Comparison of ENCODE assay signal across 8 cellular contexts in genomic region chr19:11339254-11340098, GRCh38. TPM values are rescaled to one million over a fixed set of nuclear protein-coding genes. Genes with fewer than 3 reads are reported as not detected.
DNase-seq lines count a peak whose midpoint lies in the region; ATAC-seq, FAIRE-seq and TF ChIP-seq lines count a peak whose summit lies in the region.

RAB3D (minus strand) TSS chr19:11339657; CDS start chr19:11337399, 2,258 bp downstream.

- no peaks in the 10 kb centered on the region for H3K9me2 ChIP-seq in Loucy (replicated peaks; ENCODE audit: low read depth, low read length)

- peaks cover 7% of the 10 kb centered on the region for H3F3A ChIP-seq in Loucy (ENCODE audit: low read depth)

- H3K4me3 Mint-ChIP-seq in natural killer cell treated with Interleukin-12 subunit alpha and Interleukin-12 subunit beta and Interleukin-15 and Interleukin-18, amount 100 ng/mL, for 72 hours, result peak within 1 kb of the TSS; percentile 74

- FAIRE-seq in GM19239 (lab: Jason Lieb, UNC), result peak; percentile 90

- peak; percentile 97 for DNase-seq in AG08395 (ENCODE audit: low spot score)
- peak; percentile 92 for DNase-seq in GM19239 (ENCODE audit: insufficient read length, low spot score)
- DNase-seq in SHP77 (lab: John Stamatoyannopoulos, UW), result peak; percentile 82 to 90
- peak; percentile 92 for DNase-seq in activated effector memory CD4-positive, alpha-beta T cell treated with anti-CD3 and anti-CD28 coated beads, Interleukin-2, amount 50 U/mL, for 16 hours
- DNase-seq in fibroblast of the conjunctiva (ENCODE audit: low read depth), result peak; percentile 83
- DNase-seq in natural killer cell treated with Interleukin-12 subunit alpha and Interleukin-12 subunit beta and Interleukin-15 and Interleukin-18, amount 100 ng/mL, for 72 hours (ENCODE audit: low spot score), result peak; percentile 93
- DNase-seq in stimulated activated naive CD4-positive, alpha-beta T cell (lab: John Stamatoyannopoulos, UW), result peak; percentile 31 to 72 (median 54)

- H2AFZ ChIP-seq in Loucy (ENCODE audit: low read length), result peak within 1 kb of the TSS; percentile 92

- peak within 1 kb of the TSS; percentile 83 for H3K4me2 ChIP-seq in Loucy (ENCODE audit: low read depth, low read length, poor library complexity, severe bottlenecking)

- peaks cover 13 to 22% of the 10 kb centered on the region in 2 donors for H3K4me1 Mint-ChIP-seq in natural killer cell treated with Interleukin-12 subunit alpha and Interleukin-12 subunit beta and Interleukin-15 and Interleukin-18, amount 100 ng/mL, for 72 hours (ENCODE audit: low read depth in 2 of 2)

- no peaks in the 10 kb centered on the region for H3K36me3 Mint-ChIP-seq in natural killer cell treated with Interleukin-12 subunit alpha and Interleukin-12 subunit beta and Interleukin-15 and Interleukin-18, amount 100 ng/mL, for 72 hours

- H3K4me1 ChIP-seq in Loucy (ENCODE audit: insufficient read depth, low read length, poor library complexity, severe bottlenecking), result peaks cover 33% of the 10 kb centered on the region

- no peaks in the 10 kb centered on the region for H3K27me3 Mint-ChIP-seq in natural killer cell treated with Interleukin-12 subunit alpha and Interleukin-12 subunit beta and Interleukin-15 and Interleukin-18, amount 100 ng/mL, for 72 hours

- H3K79me2 ChIP-seq in Loucy (ENCODE audit: insufficient read depth, low read length), result peaks cover 11% of the 10 kb centered on the region; the same call in 1 of the 2 replicates

- H3K36me3 ChIP-seq in Loucy (ENCODE audit: insufficient read depth, low read length), result no peaks in the 10 kb centered on the region

- no peaks in the 10 kb centered on the region for H3K27me3 ChIP-seq in Loucy (ENCODE audit: insufficient read depth, low read length, poor library complexity, severe bottlenecking)

- H4K20me1 ChIP-seq in Loucy (ENCODE audit: insufficient read depth, low read length, poor library complexity, severe bottlenecking), result no peaks in the 10 kb centered on the region

- peak within 1 kb of the TSS in 1 of 2 donors; percentile 63 for H3K27ac Mint-ChIP-seq in natural killer cell treated with Interleukin-12 subunit alpha and Interleukin-12 subunit beta and Interleukin-15 and Interleukin-18, amount 100 ng/mL, for 72 hours

- peak within 1 kb of the TSS; percentile 91 for H3K9ac ChIP-seq in Loucy (ENCODE audit: low read depth, low read length, poor library complexity, severe bottlenecking)

- no peak for TF ChIP-seq CTCF in Loucy (conservative IDR thresholded peaks at IDR 0.05; ENCODE audit: low read length)

- H3K9me3 Mint-ChIP-seq in natural killer cell treated with Interleukin-12 subunit alpha and Interleukin-12 subunit beta and Interleukin-15 and Interleukin-18, amount 100 ng/mL, for 72 hours, result no peaks in the 10 kb centered on the region

- peak; percentile 98 to 99 for ATAC-seq in natural killer cell treated with Interleukin-12 subunit alpha and Interleukin-12 subunit beta and Interleukin-15 and Interleukin-18, amount 100 ng/mL, for 72 hours

- no peaks in the 10 kb centered on the region for H3K9me3 ChIP-seq in Loucy (ENCODE audit: insufficient read depth, low read depth, low read length)

- peak within 1 kb of the TSS; percentile 82 for H3K4me3 ChIP-seq in Loucy (ENCODE audit: low read length, poor library complexity, severe bottlenecking)

RNA-seq across cellular contexts. Expression of gene RAB3D, which starts in this region (rescaled TPM):
- 10 to 100 TPM; 17.5 to 33.4 TPM for total RNA-seq in natural killer cell treated with Interleukin-12 subunit alpha and Interleukin-12 subunit beta and Interleukin-15 and Interleukin-18, amount 100 ng/mL, for 72 hours

Comparison
In these comparisons a context has a peak if more than half of its experiments do, and no peak if none do; other contexts are left out.
1. Peak in every context shown above with its lines: DNase-seq, ATAC-seq and H3K4me3 ChIP-seq.